Comparison of ENCODE assay signal across 1 cellular context in genomic region chr12:119683413-119683812, GRCh38.
TF ChIP-seq lines count a peak whose summit lies in the region.

No MANE protein-coding gene starts in this region.

TF ChIP-seq in WTC11, 78 proteins besides CTCF, POLR2A, EP300 and RAD21 (continued from another document):
- TF ChIP-seq NFE2L1 (CRISPR knock-in tag; IDR thresholded peaks at IDR 0.05) (no peak), PRRX2 (CRISPR knock-in tag; IDR thresholded peaks at IDR 0.05) (no peak), IRF2 (CRISPR knock-in tag; IDR thresholded peaks at IDR 0.05; ENCODE audit: borderline replicate concordance, low read depth) (no peak), EMX1 (CRISPR knock-in tag; IDR thresholded peaks at IDR 0.05) (no peak)
